11 cellular contexts compared by ENCODE assay signal in genomic region chr17:29571883-29572681, GRCh38. TPM values are rescaled to one million over a fixed set of nuclear protein-coding genes. Genes with fewer than 3 reads are reported as not detected.
DNase-seq lines count a peak whose midpoint lies in the region; ATAC-seq and TF ChIP-seq lines count a peak whose summit lies in the region.
"Had no signal": no experiment of that assay in that cellular context is flagged by ENCODE, and none has a peak within 500 bp of the region (broad histone marks: within the 10 kb centered on the region; RNA-seq: fewer than 3 reads in every experiment).

No MANE protein-coding gene starts in this region.

- intact Hi-C loops in left cardiac atrium (cut with DNase I) = loop anchor here in 1 of 2 donors (10.0 kb wide), 1 partner anchor 363 kb away; the partner anchor contains the start of gene SSH2

- H2AFZ ChIP-seq in SU-DHL-6 (ENCODE audit: low read depth, low read length, severe bottlenecking) = no peak overlapping the region

- H3K9me3 Mint-ChIP-seq in mesothelial cell of epicardium = no peaks in the 10 kb centered on the region
- H3K9me3 Mint-ChIP-seq: IgD-negative memory B cell had no signal

- no peaks in the 10 kb centered on the region for H3K79me2 ChIP-seq in SU-DHL-6 (ENCODE audit: insufficient read depth, low read length)

- H3K4me2 ChIP-seq in BLaER1 (peak overlapping the region; percentile 84), SU-DHL-6 (ENCODE audit: low read depth, low read length, poor library complexity, severe bottlenecking) (peak overlapping the region; percentile 45)

- no peak for DNase-seq in left cardiac atrium
- peak; percentile 43 for DNase-seq in retina
- DNase-seq in NCI-H146 treated with DMSO at 0.1 percent for 48 hours (lab: John Stamatoyannopoulos, UW; ENCODE audit: unreplicated experiment) = no peak
- no peak for DNase-seq in activated CD4-positive, alpha-beta T cell treated with anti-CD3 and anti-CD28 coated beads, Interleukin-2, amount 50 U/mL, for 1 hour
- DNase-seq in mesothelial cell of epicardium (ENCODE audit: low spot score in 2 of 2, unreplicated experiment in 2 of 2) = no peak
- no peak for DNase-seq in NCI-H1417 (lab: John Stamatoyannopoulos, UW)
- DNase-seq: NCI-H345 had no signal

- H3K36me3 ChIP-seq in BLaER1 = peaks cover 59% of the 10 kb centered on the region
- no peaks in the 10 kb centered on the region for H3K36me3 ChIP-seq in SU-DHL-6 (ENCODE audit: low read length)

- H3K36me3 Mint-ChIP-seq in mesothelial cell of epicardium = peaks cover 5% of the 10 kb centered on the region

- H3K4me1 ChIP-seq in BLaER1 = peaks cover 73% of the 10 kb centered on the region

- H3K9ac ChIP-seq in BLaER1 = peak overlapping the region; percentile 39
- peak overlapping the region; percentile 29; the same call in 1 of the 2 replicates for H3K9ac ChIP-seq in SU-DHL-6 (ENCODE audit: low read length)

- TF ChIP-seq CTCF in SU-DHL-6 (IDR thresholded peaks at IDR 0.05; ENCODE audit: insufficient read depth, low read length, poor library complexity, severe bottlenecking) (no peak), mesothelial cell of epicardium (IDR thresholded peaks at IDR 0.05; ENCODE audit: unreplicated experiment) (no peak)

- peak; percentile 10 to 18 for ATAC-seq in left cardiac atrium

- peaks cover 24% of the 10 kb centered on the region for H3K4me1 Mint-ChIP-seq in mesothelial cell of epicardium

- no peak overlapping the region for H3K4me3 Mint-ChIP-seq in mesothelial cell of epicardium

- H3K4me3 ChIP-seq in BLaER1 (peak overlapping the region; percentile 40), SU-DHL-6 (ENCODE audit: insufficient read depth, low read length, poor library complexity, severe bottlenecking) (no peak overlapping the region)
- H3K4me3 ChIP-seq: SJSA1 had no signal

- no peaks in the 10 kb centered on the region for H3K27me3 ChIP-seq in BLaER1
- H3K27me3 ChIP-seq in SU-DHL-6 (ENCODE audit: low read length) = no peaks in the 10 kb centered on the region
- H3K27me3 ChIP-seq: SJSA1 had no signal

- no peak overlapping the region for H3K27ac Mint-ChIP-seq in mesothelial cell of epicardium
- H3K27ac Mint-ChIP-seq: IgD-negative memory B cell had no signal

- no peaks in the 10 kb centered on the region for H3K9me3 ChIP-seq in BLaER1
- no peaks in the 10 kb centered on the region for H3K9me3 ChIP-seq in SU-DHL-6 (ENCODE audit: insufficient read depth, low read length)
- H3K9me3 ChIP-seq: SJSA1 had no signal

- H3K9me2 ChIP-seq in SU-DHL-6 (replicated peaks; ENCODE audit: insufficient read depth, low read length) = no peaks in the 10 kb centered on the region

- peaks cover 75% of the 10 kb centered on the region for H4K20me1 ChIP-seq in BLaER1
- H4K20me1 ChIP-seq in SU-DHL-6 (ENCODE audit: low read depth, low read length) = no peaks in the 10 kb centered on the region

- 0 out of 2 replicates have a peak, but pooled peaks cover 4% of the 10 kb centered on the region for H3F3A ChIP-seq in SU-DHL-6 (ENCODE audit: insufficient read depth)

- H3K27ac ChIP-seq in BLaER1 = peak overlapping the region; percentile 58; the same call in 1 of the 2 replicates
- no peak overlapping the region for H3K27ac ChIP-seq in SU-DHL-6 (ENCODE audit: low read depth, low read length)
- H3K27ac ChIP-seq: SJSA1 had no signal

- peaks cover 2% of the 10 kb centered on the region for H3K27me3 Mint-ChIP-seq in mesothelial cell of epicardium (ENCODE audit: low read depth)
- H3K27me3 Mint-ChIP-seq: IgD-negative memory B cell had no signal

RNA-seq across cellular contexts. Expression of gene TP53I13, which starts 3.6 kb away (rescaled TPM):
- total RNA-seq in left cardiac atrium (10 to 100 TPM; 42.0 to 48.8 TPM), mesothelial cell of epicardium (29.9 to 31.2 TPM (median 30.2 TPM) in 3 replicates)

RNA-seq across cellular contexts. Expression of gene ABHD15, which starts 5.2 kb away (rescaled TPM):
- total RNA-seq in left cardiac atrium (10 to 100 TPM in 1 of 2 donors, 1 to 10 TPM in 1; 8.3 to 11.6 TPM), mesothelial cell of epicardium (5.2 to 6.1 TPM (median 5.7 TPM) in 3 replicates)

RNA-seq across cellular contexts. Expression of gene GIT1, which starts 17.4 kb away (rescaled TPM):
- total RNA-seq in left cardiac atrium = 10 to 100 TPM; 30.8 to 44.0 TPM
- 99.0 to 110 TPM (median 108 TPM) in 3 replicates for total RNA-seq in mesothelial cell of epicardium

RNA-seq across cellular contexts. Expression of gene ANKRD13B, which starts 20.9 kb away (rescaled TPM):
- total RNA-seq in left cardiac atrium = 10 to 100 TPM in 1 of 2 donors, 1 to 10 TPM in 1; 8.1 to 10.5 TPM
- 51.7 to 52.7 TPM (median 52.6 TPM) in 3 replicates for total RNA-seq in mesothelial cell of epicardium

RNA-seq across cellular contexts. Expression of gene CORO6, which starts 50.6 kb away (rescaled TPM):
- total RNA-seq in left cardiac atrium (10 to 100 TPM; 67.0 to 82.1 TPM), mesothelial cell of epicardium (3.4 to 3.8 TPM (median 3.4 TPM) in 3 replicates)
